In genomic region chr2:65382776-65383357, GRCh38 we compare ENCODE assay signal across 1 cellular context.
A peak's percentile ranks its signal among the peaks of the same experiment; 100 is the strongest.
TF ChIP-seq lines count a peak whose summit lies in the region.

No MANE protein-coding gene starts in this region.

TF ChIP-seq in HEK293, 187 proteins besides CTCF, POLR2A, EP300 and RAD21 (continued from another document and continues in another):
- TF ChIP-seq HOXA7 (CRISPR knock-in tag; IDR thresholded peaks at IDR 0.05; ENCODE audit: borderline replicate concordance) = no peak
- TF ChIP-seq ZNF221 (tag by site-specific recombination; IDR thresholded peaks at IDR 0.05; ENCODE audit: borderline replicate concordance) = no peak
- TF ChIP-seq, protein P1, sequence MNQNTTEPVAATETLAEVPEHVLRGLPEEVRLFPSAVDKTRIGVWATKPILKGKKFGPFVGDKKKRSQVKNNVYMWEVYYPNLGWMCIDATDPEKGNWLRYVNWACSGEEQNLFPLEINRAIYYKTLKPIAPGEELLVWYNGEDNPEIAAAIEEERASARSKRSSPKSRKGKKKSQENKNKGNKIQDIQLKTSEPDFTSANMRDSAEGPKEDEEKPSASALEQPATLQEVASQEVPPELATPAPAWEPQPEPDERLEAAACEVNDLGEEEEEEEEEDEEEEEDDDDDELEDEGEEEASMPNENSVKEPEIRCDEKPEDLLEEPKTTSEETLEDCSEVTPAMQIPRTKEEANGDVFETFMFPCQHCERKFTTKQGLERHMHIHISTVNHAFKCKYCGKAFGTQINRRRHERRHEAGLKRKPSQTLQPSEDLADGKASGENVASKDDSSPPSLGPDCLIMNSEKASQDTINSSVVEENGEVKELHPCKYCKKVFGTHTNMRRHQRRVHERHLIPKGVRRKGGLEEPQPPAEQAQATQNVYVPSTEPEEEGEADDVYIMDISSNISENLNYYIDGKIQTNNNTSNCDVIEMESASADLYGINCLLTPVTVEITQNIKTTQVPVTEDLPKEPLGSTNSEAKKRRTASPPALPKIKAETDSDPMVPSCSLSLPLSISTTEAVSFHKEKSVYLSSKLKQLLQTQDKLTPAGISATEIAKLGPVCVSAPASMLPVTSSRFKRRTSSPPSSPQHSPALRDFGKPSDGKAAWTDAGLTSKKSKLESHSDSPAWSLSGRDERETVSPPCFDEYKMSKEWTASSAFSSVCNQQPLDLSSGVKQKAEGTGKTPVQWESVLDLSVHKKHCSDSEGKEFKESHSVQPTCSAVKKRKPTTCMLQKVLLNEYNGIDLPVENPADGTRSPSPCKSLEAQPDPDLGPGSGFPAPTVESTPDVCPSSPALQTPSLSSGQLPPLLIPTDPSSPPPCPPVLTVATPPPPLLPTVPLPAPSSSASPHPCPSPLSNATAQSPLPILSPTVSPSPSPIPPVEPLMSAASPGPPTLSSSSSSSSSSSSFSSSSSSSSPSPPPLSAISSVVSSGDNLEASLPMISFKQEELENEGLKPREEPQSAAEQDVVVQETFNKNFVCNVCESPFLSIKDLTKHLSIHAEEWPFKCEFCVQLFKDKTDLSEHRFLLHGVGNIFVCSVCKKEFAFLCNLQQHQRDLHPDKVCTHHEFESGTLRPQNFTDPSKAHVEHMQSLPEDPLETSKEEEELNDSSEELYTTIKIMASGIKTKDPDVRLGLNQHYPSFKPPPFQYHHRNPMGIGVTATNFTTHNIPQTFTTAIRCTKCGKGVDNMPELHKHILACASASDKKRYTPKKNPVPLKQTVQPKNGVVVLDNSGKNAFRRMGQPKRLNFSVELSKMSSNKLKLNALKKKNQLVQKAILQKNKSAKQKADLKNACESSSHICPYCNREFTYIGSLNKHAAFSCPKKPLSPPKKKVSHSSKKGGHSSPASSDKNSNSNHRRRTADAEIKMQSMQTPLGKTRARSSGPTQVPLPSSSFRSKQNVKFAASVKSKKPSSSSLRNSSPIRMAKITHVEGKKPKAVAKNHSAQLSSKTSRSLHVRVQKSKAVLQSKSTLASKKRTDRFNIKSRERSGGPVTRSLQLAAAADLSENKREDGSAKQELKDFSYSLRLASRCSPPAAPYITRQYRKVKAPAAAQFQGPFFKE (tag by site-specific recombination; IDR thresholded peaks at IDR 0.05; ENCODE audit: borderline replicate concordance) = no peak
- TF ChIP-seq ZNF585B (tag by site-specific recombination; IDR thresholded peaks at IDR 0.05) = no peak
- no peak for TF ChIP-seq ZNF677 (tag by site-specific recombination; IDR thresholded peaks at IDR 0.05)
- TF ChIP-seq ZNF311 (tag by site-specific recombination; IDR thresholded peaks at IDR 0.05; ENCODE audit: borderline replicate concordance) = no peak
- TF ChIP-seq SCRT1 (tag by site-specific recombination; IDR thresholded peaks at IDR 0.05; ENCODE audit: borderline replicate concordance) = no peak
- TF ChIP-seq, protein P2, sequence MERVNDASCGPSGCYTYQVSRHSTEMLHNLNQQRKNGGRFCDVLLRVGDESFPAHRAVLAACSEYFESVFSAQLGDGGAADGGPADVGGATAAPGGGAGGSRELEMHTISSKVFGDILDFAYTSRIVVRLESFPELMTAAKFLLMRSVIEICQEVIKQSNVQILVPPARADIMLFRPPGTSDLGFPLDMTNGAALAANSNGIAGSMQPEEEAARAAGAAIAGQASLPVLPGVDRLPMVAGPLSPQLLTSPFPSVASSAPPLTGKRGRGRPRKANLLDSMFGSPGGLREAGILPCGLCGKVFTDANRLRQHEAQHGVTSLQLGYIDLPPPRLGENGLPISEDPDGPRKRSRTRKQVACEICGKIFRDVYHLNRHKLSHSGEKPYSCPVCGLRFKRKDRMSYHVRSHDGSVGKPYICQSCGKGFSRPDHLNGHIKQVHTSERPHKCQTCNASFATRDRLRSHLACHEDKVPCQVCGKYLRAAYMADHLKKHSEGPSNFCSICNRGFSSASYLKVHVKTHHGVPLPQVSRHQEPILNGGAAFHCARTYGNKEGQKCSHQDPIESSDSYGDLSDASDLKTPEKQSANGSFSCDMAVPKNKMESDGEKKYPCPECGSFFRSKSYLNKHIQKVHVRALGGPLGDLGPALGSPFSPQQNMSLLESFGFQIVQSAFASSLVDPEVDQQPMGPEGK (tag by site-specific recombination; IDR thresholded peaks at IDR 0.05) = peak; percentile 67
- TF ChIP-seq ZNF121 (tag by site-specific recombination; IDR thresholded peaks at IDR 0.05) = no peak
- TF ChIP-seq, protein P3, sequence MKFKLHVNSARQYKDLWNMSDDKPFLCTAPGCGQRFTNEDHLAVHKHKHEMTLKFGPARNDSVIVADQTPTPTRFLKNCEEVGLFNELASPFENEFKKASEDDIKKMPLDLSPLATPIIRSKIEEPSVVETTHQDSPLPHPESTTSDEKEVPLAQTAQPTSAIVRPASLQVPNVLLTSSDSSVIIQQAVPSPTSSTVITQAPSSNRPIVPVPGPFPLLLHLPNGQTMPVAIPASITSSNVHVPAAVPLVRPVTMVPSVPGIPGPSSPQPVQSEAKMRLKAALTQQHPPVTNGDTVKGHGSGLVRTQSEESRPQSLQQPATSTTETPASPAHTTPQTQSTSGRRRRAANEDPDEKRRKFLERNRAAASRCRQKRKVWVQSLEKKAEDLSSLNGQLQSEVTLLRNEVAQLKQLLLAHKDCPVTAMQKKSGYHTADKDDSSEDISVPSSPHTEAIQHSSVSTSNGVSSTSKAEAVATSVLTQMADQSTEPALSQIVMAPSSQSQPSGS (tag by site-specific recombination; IDR thresholded peaks at IDR 0.05; ENCODE audit: low read depth) = no peak
- TF ChIP-seq IKZF3 (tag by site-specific recombination; IDR thresholded peaks at IDR 0.05) = peak; percentile 39; the same call in 1 of the 2 replicates
- peak; percentile 41 for TF ChIP-seq ZNF366 (tag by site-specific recombination; conservative IDR thresholded peaks at IDR 0.05)
- TF ChIP-seq ZNF792 (tag by site-specific recombination; IDR thresholded peaks at IDR 0.05) = no peak
- TF ChIP-seq GLIS2 (tag by site-specific recombination; IDR thresholded peaks at IDR 0.05) = no peak
- no peak for TF ChIP-seq TSHZ1 (tag by site-specific recombination; IDR thresholded peaks at IDR 0.05; ENCODE audit: borderline replicate concordance)
- TF ChIP-seq YY1 (tag by site-specific recombination; IDR thresholded peaks at IDR 0.05) = no peak
- TF ChIP-seq WT1 (tag by site-specific recombination; IDR thresholded peaks at IDR 0.05) = no peak
- peak; percentile 49; the same call in 1 of the 2 replicates for TF ChIP-seq ZNF449 (tag by site-specific recombination; IDR thresholded peaks at IDR 0.05)
- peak; percentile 57; the same call in 1 of the 2 replicates for TF ChIP-seq ZSCAN30 (tag by site-specific recombination; IDR thresholded peaks at IDR 0.05)
- TF ChIP-seq ZNF184 (tag by site-specific recombination; IDR thresholded peaks at IDR 0.05) = no peak
- TF ChIP-seq KLF1 (tag by site-specific recombination; IDR thresholded peaks at IDR 0.05) = peak; percentile 25; the same call in 1 of the 2 replicates
- TF ChIP-seq RBAK (tag by site-specific recombination; IDR thresholded peaks at IDR 0.05) = no peak
- peak; percentile 35; the same call in 1 of the 2 replicates for TF ChIP-seq ZNF561 (tag by site-specific recombination; IDR thresholded peaks at IDR 0.05; ENCODE audit: borderline replicate concordance)
- no peak for TF ChIP-seq SALL2 (tag by site-specific recombination; IDR thresholded peaks at IDR 0.05; ENCODE audit: borderline replicate concordance)
- TF ChIP-seq GFI1B (tag by site-specific recombination; IDR thresholded peaks at IDR 0.05) = no peak
- TF ChIP-seq TRIM28 (IDR thresholded peaks at IDR 0.05; ENCODE audit: borderline replicate concordance, low read length) = no peak; the same call in 1 of the 2 replicates
- TF ChIP-seq PRDM1 (tag by site-specific recombination; IDR thresholded peaks at IDR 0.05) = peak; percentile 33; the same call in 1 of the 2 replicates
- peak; percentile 82 for TF ChIP-seq ZNF600 (tag by site-specific recombination; IDR thresholded peaks at IDR 0.05)
- no peak for TF ChIP-seq ZNF169 (tag by site-specific recombination; IDR thresholded peaks at IDR 0.05)
- TF ChIP-seq ZNF629 (tag by site-specific recombination; IDR thresholded peaks at IDR 0.05) = peak; percentile 47; the same call in 1 of the 2 replicates
- TF ChIP-seq, protein P4, sequence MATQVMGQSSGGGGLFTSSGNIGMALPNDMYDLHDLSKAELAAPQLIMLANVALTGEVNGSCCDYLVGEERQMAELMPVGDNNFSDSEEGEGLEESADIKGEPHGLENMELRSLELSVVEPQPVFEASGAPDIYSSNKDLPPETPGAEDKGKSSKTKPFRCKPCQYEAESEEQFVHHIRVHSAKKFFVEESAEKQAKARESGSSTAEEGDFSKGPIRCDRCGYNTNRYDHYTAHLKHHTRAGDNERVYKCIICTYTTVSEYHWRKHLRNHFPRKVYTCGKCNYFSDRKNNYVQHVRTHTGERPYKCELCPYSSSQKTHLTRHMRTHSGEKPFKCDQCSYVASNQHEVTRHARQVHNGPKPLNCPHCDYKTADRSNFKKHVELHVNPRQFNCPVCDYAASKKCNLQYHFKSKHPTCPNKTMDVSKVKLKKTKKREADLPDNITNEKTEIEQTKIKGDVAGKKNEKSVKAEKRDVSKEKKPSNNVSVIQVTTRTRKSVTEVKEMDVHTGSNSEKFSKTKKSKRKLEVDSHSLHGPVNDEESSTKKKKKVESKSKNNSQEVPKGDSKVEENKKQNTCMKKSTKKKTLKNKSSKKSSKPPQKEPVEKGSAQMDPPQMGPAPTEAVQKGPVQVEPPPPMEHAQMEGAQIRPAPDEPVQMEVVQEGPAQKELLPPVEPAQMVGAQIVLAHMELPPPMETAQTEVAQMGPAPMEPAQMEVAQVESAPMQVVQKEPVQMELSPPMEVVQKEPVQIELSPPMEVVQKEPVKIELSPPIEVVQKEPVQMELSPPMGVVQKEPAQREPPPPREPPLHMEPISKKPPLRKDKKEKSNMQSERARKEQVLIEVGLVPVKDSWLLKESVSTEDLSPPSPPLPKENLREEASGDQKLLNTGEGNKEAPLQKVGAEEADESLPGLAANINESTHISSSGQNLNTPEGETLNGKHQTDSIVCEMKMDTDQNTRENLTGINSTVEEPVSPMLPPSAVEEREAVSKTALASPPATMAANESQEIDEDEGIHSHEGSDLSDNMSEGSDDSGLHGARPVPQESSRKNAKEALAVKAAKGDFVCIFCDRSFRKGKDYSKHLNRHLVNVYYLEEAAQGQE (tag by site-specific recombination; IDR thresholded peaks at IDR 0.05) = no peak
- no peak for TF ChIP-seq ZSCAN23 (tag by site-specific recombination; IDR thresholded peaks at IDR 0.05)
- no peak for TF ChIP-seq ZNF155 (tag by site-specific recombination; IDR thresholded peaks at IDR 0.05)
- no peak for TF ChIP-seq ZNF202 (tag by site-specific recombination; IDR thresholded peaks at IDR 0.05; ENCODE audit: borderline replicate concordance)
- TF ChIP-seq ZBTB17 (tag by site-specific recombination; IDR thresholded peaks at IDR 0.05) = peak; percentile 72
- TF ChIP-seq ZNF146 (tag by site-specific recombination; IDR thresholded peaks at IDR 0.05) = no peak
- no peak for TF ChIP-seq ZBTB48 (tag by site-specific recombination; IDR thresholded peaks at IDR 0.05)
- TF ChIP-seq ZBTB10 (tag by site-specific recombination; IDR thresholded peaks at IDR 0.05) = no peak
- TF ChIP-seq SP2 (tag by site-specific recombination; IDR thresholded peaks at IDR 0.05) = peak; percentile 20; the same call in 1 of the 2 replicates
- TF ChIP-seq EGR2 (tag by site-specific recombination; IDR thresholded peaks at IDR 0.05; ENCODE audit: low read depth) = peak; percentile 84
